In the genomic region with DNA sequence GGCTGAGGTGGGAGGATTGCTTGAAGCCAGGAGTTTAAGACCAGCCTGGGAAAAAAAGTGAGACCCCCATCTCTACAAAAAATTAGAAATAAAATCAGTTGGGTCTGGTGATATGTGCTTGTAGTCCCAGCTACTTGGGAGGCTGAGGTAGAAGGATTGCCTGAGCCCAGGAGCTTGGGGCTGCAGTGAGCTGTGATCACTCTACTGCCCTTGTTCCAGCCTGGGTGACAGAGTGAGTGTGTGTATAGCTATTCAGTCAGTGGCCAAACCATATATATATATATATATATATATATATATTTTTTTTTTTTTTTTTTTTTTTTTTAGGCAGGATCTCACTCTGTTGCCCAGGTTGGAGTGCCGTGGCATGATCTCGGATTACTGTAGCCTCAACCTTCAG, we compare ENCODE assay signal across 1 cellular context.
TF ChIP-seq lines count a peak whose summit lies in the region.

No MANE protein-coding gene starts in this region.

TF ChIP-seq in endothelial cell of umbilical vein, 7 proteins besides CTCF, POLR2A, EP300 and RAD21:
- TF ChIP-seq POLR2AphosphoS5 (IDR thresholded peaks at IDR 0.05; ENCODE audit: insufficient read depth, low read depth, low read length) (no peak), EZH2 (IDR thresholded peaks at IDR 0.05; ENCODE audit: borderline replicate concordance, low read depth, low read length, severe bottlenecking) (no peak), GATA2 (IDR thresholded peaks at IDR 0.05; ENCODE audit: insufficient read depth, insufficient read length, low read depth, low read length) (no peak), FOS (IDR thresholded peaks at IDR 0.05; ENCODE audit: borderline replicate concordance, insufficient read depth, low read length) (no peak), JUN (IDR thresholded peaks at IDR 0.05; ENCODE audit: borderline replicate concordance, insufficient read depth, insufficient read length, low read depth) (no peak), MYC (IDR thresholded peaks at IDR 0.05; ENCODE audit: low read depth, low read length) (no peak)
- TF ChIP-seq, protein P1, sequence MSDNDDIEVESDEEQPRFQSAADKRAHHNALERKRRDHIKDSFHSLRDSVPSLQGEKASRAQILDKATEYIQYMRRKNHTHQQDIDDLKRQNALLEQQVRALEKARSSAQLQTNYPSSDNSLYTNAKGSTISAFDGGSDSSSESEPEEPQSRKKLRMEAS (IDR thresholded peaks at IDR 0.05; ENCODE audit: insufficient read depth, insufficient read length), result no peak
